Comparison of ENCODE assay signal across 21 cellular contexts in the genomic region with DNA sequence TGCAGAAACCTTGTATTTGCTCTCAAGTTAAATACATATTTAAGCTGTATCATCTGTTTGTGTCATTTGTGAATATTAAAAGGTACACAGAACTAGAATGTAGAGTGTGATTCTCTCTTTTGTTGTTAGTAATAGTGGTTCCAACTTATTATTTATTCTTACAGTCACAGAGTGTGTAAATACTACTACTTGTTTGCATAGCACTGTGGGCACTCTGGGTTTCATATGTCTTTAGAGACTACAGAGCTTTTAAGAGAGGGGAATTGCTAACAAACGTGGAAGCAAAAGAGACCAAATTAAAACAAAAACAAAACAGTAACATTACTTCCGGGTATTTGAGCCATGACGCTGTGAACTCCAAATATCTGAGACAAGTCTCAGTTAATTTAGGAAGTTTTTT.
DNase-seq lines count a peak whose midpoint lies in the region; ATAC-seq and TF ChIP-seq lines count a peak whose summit lies in the region.
"Had no signal": no experiment of that assay in that cellular context is flagged by ENCODE, and none has a peak within 500 bp of the region (broad histone marks: within the 10 kb centered on the region; RNA-seq: fewer than 3 reads in every experiment).

No MANE protein-coding gene starts in this region.

- H4K20me1 ChIP-seq in smooth muscle cell (ENCODE audit: low read depth) = no peaks in the 10 kb centered on the region

- no peaks in the 10 kb centered on the region for H3K79me2 ChIP-seq in smooth muscle cell (ENCODE audit: low read depth)

- WGBS in smooth muscle cell (ENCODE audit: low lambda C conversion rate) = 44% methylated on average over 3 of the region's 3 CpGs

- H3K36me3 ChIP-seq in HUES6 (ENCODE audit: control insufficient read depth, insufficient read depth, low read length) (no peaks in the 10 kb centered on the region), adipocyte (ENCODE audit: control insufficient read depth, insufficient read depth, low read length, severe bottlenecking) (no peaks in the 10 kb centered on the region), smooth muscle cell (ENCODE audit: low read depth) (no peaks in the 10 kb centered on the region)
- H3K36me3 ChIP-seq: esophagus squamous epithelium, SJSA1, upper lobe of left lung had no signal

- H3K4me3 ChIP-seq in HUES6 (ENCODE audit: low read depth, low read length) (peak overlapping the region; percentile 42), adipocyte (ENCODE audit: low read length) (peak overlapping the region; percentile 35), smooth muscle cell (peak overlapping the region; percentile 41)
- H3K4me3 ChIP-seq: esophagus squamous epithelium, SJSA1, upper lobe of left lung had no signal

- peak overlapping the region; percentile 87 for H3K27ac ChIP-seq in HUES6 (ENCODE audit: low read depth, low read length)
- H3K27ac ChIP-seq in smooth muscle cell (ENCODE audit: low read depth) = peak overlapping the region; percentile 73
- H3K27ac ChIP-seq: esophagus squamous epithelium, HL-60, upper lobe of left lung had no signal

- ATAC-seq in left lobe of liver (peak; percentile 51), GM19452 (IDR thresholded peaks at IDR 0.05; ENCODE audit: unreplicated experiment) (no peak), GM19455 (IDR thresholded peaks at IDR 0.05; ENCODE audit: unreplicated experiment) (no peak)
- ATAC-seq: activated CD4-positive, CD25-positive, alpha-beta regulatory T cell treated with anti-CD3 and anti-CD28 coated beads, Interleukin-2, amount 50 U/mL, for 24 hours; activated CD8-positive, alpha-beta memory T cell treated with anti-CD3 and anti-CD28 coated beads, Interleukin-2, amount 10 ng/mL, durations not matched to agents 7 days and 5 days had no signal

- no peak for DNase-seq in adipocyte (ENCODE audit: low read depth)
- no peak for DNase-seq in left lobe of liver (ENCODE audit: low spot score)
- DNase-seq in smooth muscle cell (lab: John Stamatoyannopoulos, UW; ENCODE audit: unreplicated experiment) = no peak
- no peak for DNase-seq in NCI-H2227 (lab: John Stamatoyannopoulos, UW; ENCODE audit: unreplicated experiment)
- DNase-seq in D341Med (ENCODE audit: low spot score) = no peak
- DNase-seq: activated CD8-positive, alpha-beta memory T cell treated with anti-CD3 and anti-CD28 coated beads, Interleukin-2, amount 10 ng/mL, durations not matched to agents 7 days and 5 days; activated gamma-delta T cell; aorta; EL; esophagus squamous epithelium; head of caudate nucleus; NCI-H1105 treated with DMSO at 0.1 percent for 48 hours; posterior cingulate gyrus; stimulated activated naive CD4-positive, alpha-beta T cell; upper lobe of left lung had no signal

- H2AFZ ChIP-seq in smooth muscle cell (ENCODE audit: low read depth) = peak overlapping the region; percentile 71

- H3K9me3 ChIP-seq in HUES6 (ENCODE audit: control insufficient read depth, insufficient read depth, low read depth, low read length) = no peaks in the 10 kb centered on the region; the same call in 1 of the 2 replicates
- H3K9me3 ChIP-seq in adipocyte (ENCODE audit: control insufficient read depth, low read length) = no peaks in the 10 kb centered on the region
- H3K9me3 ChIP-seq in smooth muscle cell (replicated peaks; ENCODE audit: low read depth) = no peaks in the 10 kb centered on the region
- H3K9me3 ChIP-seq: esophagus squamous epithelium, SJSA1, upper lobe of left lung had no signal

- no peak for TF ChIP-seq CTCF in smooth muscle cell (IDR thresholded peaks at IDR 0.05; ENCODE audit: borderline replicate concordance, insufficient read depth, poor library complexity, severe bottlenecking)

- peak overlapping the region; percentile 53 for H3K9ac ChIP-seq in HUES6 (ENCODE audit: low read length)
- no peak overlapping the region for H3K9ac ChIP-seq in adipocyte (ENCODE audit: low read length)
- H3K9ac ChIP-seq in smooth muscle cell (ENCODE audit: low read depth) = peak overlapping the region; percentile 57

- H3K27me3 ChIP-seq in HUES6 (ENCODE audit: control insufficient read depth, insufficient read depth, low read length) = no peaks in the 10 kb centered on the region
- H3K27me3 ChIP-seq in adipocyte (replicated peaks; ENCODE audit: control insufficient read depth, insufficient read depth, low read length) = no peaks in the 10 kb centered on the region
- H3K27me3 ChIP-seq in smooth muscle cell (ENCODE audit: low read depth) = no peaks in the 10 kb centered on the region
- H3K27me3 ChIP-seq: esophagus squamous epithelium, SJSA1, upper lobe of left lung had no signal

- peak overlapping the region; percentile 81 for H3K4me2 ChIP-seq in smooth muscle cell

- H3K4me1 ChIP-seq in HUES6 (ENCODE audit: control insufficient read depth, insufficient read depth, low read length) (peaks cover 30% of the 10 kb centered on the region), adipocyte (ENCODE audit: control insufficient read depth, insufficient read depth, low read length) (no peaks in the 10 kb centered on the region), smooth muscle cell (ENCODE audit: low read depth) (peaks cover 25% of the 10 kb centered on the region)
- H3K4me1 ChIP-seq: esophagus squamous epithelium, upper lobe of left lung had no signal

- no peaks in the 10 kb centered on the region for H3F3A ChIP-seq in smooth muscle cell (ENCODE audit: low read depth)
